ENCODE assay signal across 10 cellular contexts in the genomic region with DNA sequence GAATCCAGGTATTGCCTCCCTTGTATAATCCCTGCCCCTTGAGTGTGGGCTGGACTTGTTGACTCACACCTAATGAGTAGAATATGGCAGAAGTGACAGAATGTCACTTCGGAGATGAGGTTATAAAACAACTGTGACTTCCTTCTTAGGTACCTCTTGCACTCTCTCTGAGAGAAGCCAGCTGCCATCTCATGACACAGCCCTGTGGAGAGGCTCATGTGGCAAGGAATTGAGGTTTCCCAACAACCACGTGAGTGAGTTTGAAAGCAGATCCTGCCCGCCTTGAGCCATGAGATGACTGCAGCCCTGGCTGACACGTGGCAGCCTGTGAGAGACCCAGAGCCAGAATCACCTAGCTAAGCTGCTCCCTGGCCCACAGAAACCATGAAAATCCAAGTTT. TPM values are rescaled to one million over a fixed set of nuclear protein-coding genes. Genes with fewer than 3 reads are reported as not detected.
DNase-seq lines count a peak whose midpoint lies in the region; ATAC-seq, FAIRE-seq and TF ChIP-seq lines count a peak whose summit lies in the region.
"Had no signal": no experiment of that assay in that cellular context is flagged by ENCODE, and none has a peak within 500 bp of the region (broad histone marks: within the 10 kb centered on the region; RNA-seq: fewer than 3 reads in every experiment).

No MANE protein-coding gene starts in this region.

- H4K20me1 ChIP-seq in KMS-11 (ENCODE audit: insufficient read depth) (no peaks in the 10 kb centered on the region), MM.1S (ENCODE audit: insufficient read depth, low read length) (no peaks in the 10 kb centered on the region)

- no peak overlapping the region for H3K27ac ChIP-seq in KMS-11
- H3K27ac ChIP-seq in naive thymus-derived CD4-positive, alpha-beta T cell (ENCODE audit: low read depth, low read length) = no peak overlapping the region
- no peak overlapping the region for H3K27ac ChIP-seq in MM.1S (ENCODE audit: low read length)

- DNase-seq in GM12892 (ENCODE audit: insufficient read length) (no peak), astrocyte of the hippocampus (ENCODE audit: low read depth, low spot score) (peak; percentile 2), MM.1S (no peak), chondrocyte (ENCODE audit: low spot score) (no peak)
- DNase-seq in naive thymus-derived CD4-positive, alpha-beta T cell = peak in 1 of 9 donors; percentile 19
- DNase-seq: NCI-H69 had no signal

- CTCF ChIA-PET in naive thymus-derived CD4-positive, alpha-beta T cell (lab: Charles Lee) = no interaction called here

- H3K9ac ChIP-seq in KMS-11 (no peak overlapping the region), MM.1S (ENCODE audit: low read length) (no peak overlapping the region)

- TF ChIP-seq CTCF in KMS-11 (conservative IDR thresholded peaks at IDR 0.05; ENCODE audit: low read depth, low read length) = no peak
- TF ChIP-seq CTCF in MM.1S (IDR thresholded peaks at IDR 0.05; ENCODE audit: low read length) = no peak
- TF ChIP-seq CTCF in chondrocyte (IDR thresholded peaks at IDR 0.05) = no peak

- no peak overlapping the region for H3K4me3 ChIP-seq in KMS-11 (IDR thresholded peaks at IDR 0.05; ENCODE audit: insufficient read depth, low read depth, low read length)
- H3K4me3 ChIP-seq in naive thymus-derived CD4-positive, alpha-beta T cell (ENCODE audit: low read length) = no peak overlapping the region
- no peak overlapping the region for H3K4me3 ChIP-seq in MM.1S (ENCODE audit: low read length)

- H3K9me2 ChIP-seq in MM.1S (replicated peaks; ENCODE audit: insufficient read depth, low read length) = no peaks in the 10 kb centered on the region

- H3K27me3 Mint-ChIP-seq in naive thymus-derived CD4-positive, alpha-beta T cell = no peaks in the 10 kb centered on the region
- H3K27me3 Mint-ChIP-seq in chondrocyte (ENCODE audit: low read depth) = peaks cover 7% of the 10 kb centered on the region

- no peak overlapping the region for H3K27ac Mint-ChIP-seq in naive thymus-derived CD4-positive, alpha-beta T cell
- no peak overlapping the region for H3K27ac Mint-ChIP-seq in chondrocyte (ENCODE audit: unreplicated experiment)

- H3K4me1 ChIP-seq in KMS-11 (ENCODE audit: low read depth, poor library complexity, severe bottlenecking) = peaks cover 8% of the 10 kb centered on the region
- no peaks in the 10 kb centered on the region for H3K4me1 ChIP-seq in naive thymus-derived CD4-positive, alpha-beta T cell (ENCODE audit: control insufficient read depth in 2 of 2, insufficient read depth in 2 of 2, low read length in 2 of 2)
- no peaks in the 10 kb centered on the region for H3K4me1 ChIP-seq in MM.1S (ENCODE audit: low read length)

- no peaks in the 10 kb centered on the region for H3K79me2 ChIP-seq in KMS-11 (ENCODE audit: insufficient read depth, low read depth)
- no peaks in the 10 kb centered on the region for H3K79me2 ChIP-seq in MM.1S (ENCODE audit: low read length)

- FAIRE-seq in GM12892 (lab: Jason Lieb, UNC) = peak; percentile 58
- FAIRE-seq: astrocyte had no signal

- H3K36me3 Mint-ChIP-seq in naive thymus-derived CD4-positive, alpha-beta T cell = no peaks in the 10 kb centered on the region
- no peaks in the 10 kb centered on the region for H3K36me3 Mint-ChIP-seq in chondrocyte (ENCODE audit: low read depth)

- H3K4me3 Mint-ChIP-seq in naive thymus-derived CD4-positive, alpha-beta T cell = no peak overlapping the region
- H3K4me3 Mint-ChIP-seq in chondrocyte (ENCODE audit: unreplicated experiment) = no peak overlapping the region

- H3F3A ChIP-seq in MM.1S (ENCODE audit: insufficient read depth, low read length) = no peaks in the 10 kb centered on the region

- no peaks in the 10 kb centered on the region for H3K9me3 Mint-ChIP-seq in naive thymus-derived CD4-positive, alpha-beta T cell
- H3K9me3 Mint-ChIP-seq in chondrocyte (ENCODE audit: low read depth) = no peaks in the 10 kb centered on the region

- peak overlapping the region; percentile 44 for H2AFZ ChIP-seq in KMS-11 (ENCODE audit: low read depth)
- H2AFZ ChIP-seq in MM.1S (ENCODE audit: low read length) = no peak overlapping the region

- H3K4me1 Mint-ChIP-seq in naive thymus-derived CD4-positive, alpha-beta T cell = peaks cover 0 to 10% (median 2%) of the 10 kb centered on the region in 7 donors
- H3K4me1 Mint-ChIP-seq in chondrocyte (ENCODE audit: low read depth) = no peaks in the 10 kb centered on the region

- TF ChIP-seq POLR2A in GM12892 (IDR thresholded peaks at IDR 0.05; ENCODE audit: low read depth, low read length) = no peak

- intact Hi-C loops in naive thymus-derived CD4-positive, alpha-beta T cell (cut with micrococcal nuclease) = loop anchor here in 1 of 2 donors (2.0 kb wide), 1 partner anchor 167 kb away; no protein-coding TSS in a partner anchor

- H3K36me3 ChIP-seq in KMS-11 (ENCODE audit: insufficient read depth) = no peaks in the 10 kb centered on the region
- no peaks in the 10 kb centered on the region for H3K36me3 ChIP-seq in naive thymus-derived CD4-positive, alpha-beta T cell (ENCODE audit: control insufficient read depth in 2 of 3, insufficient read depth in 3 of 3, low read length in 3 of 3)
- no peaks in the 10 kb centered on the region for H3K36me3 ChIP-seq in MM.1S (replicated peaks; ENCODE audit: insufficient read depth, low read length)

- POLR2A ChIA-PET in naive thymus-derived CD4-positive, alpha-beta T cell (lab: Charles Lee) = no interaction called here

- H3K4me2 ChIP-seq in KMS-11 (no peak overlapping the region; the same call in 1 of the 2 replicates), MM.1S (ENCODE audit: low read depth, low read length) (no peak overlapping the region)

- H3K9me3 ChIP-seq in naive thymus-derived CD4-positive, alpha-beta T cell (ENCODE audit: control insufficient read depth in 2 of 3, low read length in 3 of 3) = no peaks in the 10 kb centered on the region
- H3K9me3 ChIP-seq in MM.1S (replicated peaks; ENCODE audit: insufficient read depth, low read length) = no peaks in the 10 kb centered on the region

- no peaks in the 10 kb centered on the region for H3K27me3 ChIP-seq in KMS-11 (ENCODE audit: insufficient read depth, low read depth)
- no peaks in the 10 kb centered on the region for H3K27me3 ChIP-seq in naive thymus-derived CD4-positive, alpha-beta T cell (ENCODE audit: control insufficient read depth in 2 of 2, insufficient read depth in 2 of 2, low read length in 2 of 2)
- H3K27me3 ChIP-seq in MM.1S (replicated peaks; ENCODE audit: insufficient read depth, low read length) = no peaks in the 10 kb centered on the region

- peak; percentile 83 for ATAC-seq in naive thymus-derived CD4-positive, alpha-beta T cell
- ATAC-seq in HG03135 (IDR thresholded peaks at IDR 0.05; ENCODE audit: unreplicated experiment) (no peak), GM19328 (IDR thresholded peaks at IDR 0.05; ENCODE audit: unreplicated experiment) (no peak)

RNA-seq across cellular contexts. Expression of a gene that starts 13.5 kb away (rescaled TPM):
- polyA plus RNA-seq in GM12892 (2012; ENCODE audit: missing spikeins) = not detected
- not detected for total RNA-seq in naive thymus-derived CD4-positive, alpha-beta T cell
- polyA plus RNA-seq in naive thymus-derived CD4-positive, alpha-beta T cell = not detected
- total RNA-seq in chondrocyte = not detected in 3 replicates
- total RNA-seq: astrocyte had no signal

RNA-seq across cellular contexts. Expression of a gene that starts 32.0 kb away (rescaled TPM):
- 0.83 TPM for polyA plus RNA-seq in GM12892 (2012; ENCODE audit: missing spikeins)
- total RNA-seq in naive thymus-derived CD4-positive, alpha-beta T cell = 1 to 10 TPM in 1 of 5 experiments, under 1 TPM in 3, not detected in 1; 0.62 to 1.9 (median 0.81) TPM
- polyA plus RNA-seq in naive thymus-derived CD4-positive, alpha-beta T cell = 1 to 10 TPM; 1.6 to 2.4 TPM
- not detected in 3 replicates for total RNA-seq in chondrocyte

RNA-seq across cellular contexts. Expression of a gene that starts 33.4 kb away (rescaled TPM):
- 16.3 TPM for polyA plus RNA-seq in GM12892 (2012; ENCODE audit: missing spikeins)
- 100 to 1,000 TPM in 1 of 5 experiments, 10 to 100 TPM in 4; 23.8 to 102 (median 27.8) TPM for total RNA-seq in naive thymus-derived CD4-positive, alpha-beta T cell
- polyA plus RNA-seq in naive thymus-derived CD4-positive, alpha-beta T cell = 1 to 10 TPM; 4.0 to 6.3 TPM
- total RNA-seq in chondrocyte = 7.1 to 8.2 TPM (median 8.2 TPM) in 3 replicates
